1 cellular context compared by ENCODE assay signal in the genomic region with DNA sequence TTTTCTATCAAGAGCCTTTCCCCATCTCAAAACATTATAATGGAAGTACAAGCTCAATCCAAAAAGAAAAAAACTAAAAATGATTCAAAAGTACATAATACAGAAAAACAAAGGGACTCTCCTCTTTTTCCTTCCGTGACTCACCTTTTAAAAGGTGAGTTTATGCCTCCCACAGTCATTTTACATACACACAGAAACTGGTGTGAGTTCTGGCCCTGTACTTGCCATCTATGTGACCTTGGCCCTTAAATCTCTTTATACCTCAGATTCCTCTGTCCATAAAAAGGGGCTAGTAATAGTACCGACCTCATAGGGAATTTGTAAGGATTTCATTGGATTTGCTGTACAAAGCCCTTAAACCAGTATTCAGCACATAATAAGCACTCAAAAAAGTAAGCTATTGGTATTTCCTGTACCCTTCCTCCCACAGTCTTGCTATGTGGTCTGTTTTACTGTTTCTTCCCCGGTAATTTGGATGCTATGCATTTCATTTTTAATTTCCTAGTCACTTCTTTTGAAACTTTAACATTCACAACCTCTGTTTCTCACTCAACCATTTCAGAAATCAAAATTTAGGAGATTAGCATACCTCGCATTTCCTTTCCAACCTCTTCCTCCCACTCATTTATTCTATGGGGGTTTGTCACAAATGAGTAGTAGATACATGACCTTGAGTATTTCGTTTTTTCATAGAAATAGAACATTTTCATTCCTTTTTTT.
TF ChIP-seq lines count a peak whose summit lies in the region.

No MANE protein-coding gene starts in this region.

TF ChIP-seq in IMR-90, 13 proteins besides CTCF, POLR2A, EP300 and RAD21:
- no peak for TF ChIP-seq CEBPB (IDR thresholded peaks at IDR 0.05; ENCODE audit: low read depth, low read length)
